ENCODE assay signal across 17 cellular contexts in the genomic region with DNA sequence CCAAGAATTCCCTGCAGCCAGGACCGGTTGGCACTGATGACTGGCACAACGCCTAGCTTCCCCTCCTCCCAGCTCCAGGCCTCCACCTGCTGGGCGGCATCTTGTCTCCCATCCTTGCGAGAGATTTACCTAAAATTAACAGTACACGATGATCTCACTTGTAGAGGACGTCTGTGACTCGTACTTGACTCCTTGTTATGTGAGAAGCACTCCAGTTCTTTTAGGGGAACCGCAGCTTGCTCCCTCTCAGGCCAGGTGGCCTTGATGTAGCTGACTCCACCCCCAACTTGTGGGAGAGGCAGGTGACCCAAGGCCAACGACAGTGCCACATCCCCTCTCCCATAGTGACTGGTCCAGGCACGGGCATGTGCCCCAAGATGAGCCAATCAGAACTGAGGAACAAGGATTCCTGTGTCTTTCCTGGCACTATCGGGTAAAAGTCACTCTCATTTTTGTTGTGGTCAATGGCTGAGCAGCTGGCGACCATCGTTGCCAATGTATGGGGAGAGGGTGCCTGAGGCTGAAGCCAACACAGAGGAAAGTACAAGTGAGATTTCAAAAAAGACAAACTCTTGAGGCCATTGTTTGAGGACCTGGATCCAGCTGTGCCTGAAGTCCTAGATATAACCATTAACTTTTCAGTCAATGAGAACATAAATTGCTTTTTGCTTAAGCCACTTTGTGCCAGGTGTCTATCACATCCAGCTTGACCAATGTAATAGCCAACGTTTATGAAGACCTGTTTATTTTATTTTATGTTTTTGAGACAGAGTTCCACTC.
DNase-seq lines count a peak whose midpoint lies in the region; ATAC-seq and TF ChIP-seq lines count a peak whose summit lies in the region.
"Had no signal": no experiment of that assay in that cellular context is flagged by ENCODE, and none has a peak within 500 bp of the region (broad histone marks: within the 10 kb centered on the region; RNA-seq: fewer than 3 reads in every experiment).

No MANE protein-coding gene starts in this region.

- no peaks in the 10 kb centered on the region for H3K79me2 ChIP-seq in neural progenitor cell (ENCODE audit: low read depth)
- H3K79me2 ChIP-seq: hepatocyte had no signal

- no peak overlapping the region for H3K4me3 Mint-ChIP-seq in neural progenitor cell
- no peak overlapping the region for H3K4me3 Mint-ChIP-seq in natural killer cell treated with Interleukin-12 subunit alpha and Interleukin-12 subunit beta and Interleukin-15 and Interleukin-18, amount 100 ng/mL, for 72 hours
- H3K4me3 Mint-ChIP-seq: activated naive CD4-positive, alpha-beta T cell treated with anti-CD3 and anti-CD28 coated beads, Interleukin-2, amount 50 U/mL, for 24 hours had no signal

- H3K4me1 Mint-ChIP-seq in neural progenitor cell = peaks cover 25% of the 10 kb centered on the region
- H3K4me1 Mint-ChIP-seq in natural killer cell treated with Interleukin-12 subunit alpha and Interleukin-12 subunit beta and Interleukin-15 and Interleukin-18, amount 100 ng/mL, for 72 hours (ENCODE audit: low read depth in 2 of 2) = no peaks in the 10 kb centered on the region
- H3K4me1 Mint-ChIP-seq: activated naive CD4-positive, alpha-beta T cell treated with anti-CD3 and anti-CD28 coated beads, Interleukin-2, amount 50 U/mL, for 24 hours had no signal

- no peaks in the 10 kb centered on the region for H4K20me1 ChIP-seq in neural progenitor cell (ENCODE audit: low read depth)

- peaks cover 1% of the 10 kb centered on the region for H3K36me3 Mint-ChIP-seq in neural progenitor cell
- no peaks in the 10 kb centered on the region for H3K36me3 Mint-ChIP-seq in natural killer cell treated with Interleukin-12 subunit alpha and Interleukin-12 subunit beta and Interleukin-15 and Interleukin-18, amount 100 ng/mL, for 72 hours
- H3K36me3 Mint-ChIP-seq: activated naive CD4-positive, alpha-beta T cell treated with anti-CD3 and anti-CD28 coated beads, Interleukin-2, amount 50 U/mL, for 24 hours had no signal

- H3K4me2 ChIP-seq in neural progenitor cell = no peak overlapping the region
- H3K4me2 ChIP-seq: hepatocyte, smooth muscle cell had no signal

- peaks cover 14% of the 10 kb centered on the region for H3K4me1 ChIP-seq in neural progenitor cell
- H3K4me1 ChIP-seq in BE2C = no peaks in the 10 kb centered on the region
- H3K4me1 ChIP-seq: esophagus muscularis mucosa, lower lobe of right lung had no signal

- no peaks in the 10 kb centered on the region for H3K9me3 ChIP-seq in neural progenitor cell (ENCODE audit: low read depth)
- no peaks in the 10 kb centered on the region for H3K9me3 ChIP-seq in BE2C
- H3K9me3 ChIP-seq: lower lobe of right lung, thoracic aorta had no signal

- H3K27me3 ChIP-seq in neural progenitor cell (no peaks in the 10 kb centered on the region), BE2C (peaks cover 3% of the 10 kb centered on the region; the same call in 1 of the 2 replicates)
- H3K27me3 ChIP-seq: hepatocyte had no signal

- no peaks in the 10 kb centered on the region for H3K36me3 ChIP-seq in neural progenitor cell
- H3K36me3 ChIP-seq in BE2C = peaks cover 3% of the 10 kb centered on the region; the same call in 1 of the 2 replicates
- H3K36me3 ChIP-seq: esophagus muscularis mucosa, lower lobe of right lung, thoracic aorta had no signal

- peaks cover 6% of the 10 kb centered on the region for H3K27me3 Mint-ChIP-seq in neural progenitor cell (ENCODE audit: insufficient read depth, low read depth)
- H3K27me3 Mint-ChIP-seq in natural killer cell treated with Interleukin-12 subunit alpha and Interleukin-12 subunit beta and Interleukin-15 and Interleukin-18, amount 100 ng/mL, for 72 hours = peaks cover 18 to 19% of the 10 kb centered on the region in 2 donors

- no peak overlapping the region for H3K9ac ChIP-seq in neural progenitor cell

- H2AFZ ChIP-seq in neural progenitor cell (replicated peaks) = no peak overlapping the region
- H2AFZ ChIP-seq: hepatocyte had no signal

- no peak overlapping the region for H3K4me3 ChIP-seq in neural progenitor cell
- H3K4me3 ChIP-seq in BE2C (ENCODE audit: low read depth, low read length) = no peak overlapping the region
- H3K4me3 ChIP-seq: esophagus muscularis mucosa, hepatocyte, lower lobe of right lung, smooth muscle cell, thoracic aorta had no signal

- peaks cover 9% of the 10 kb centered on the region for H3F3A ChIP-seq in neural progenitor cell (ENCODE audit: low read depth)

- TF ChIP-seq CTCF in neural progenitor cell (IDR thresholded peaks at IDR 0.05) = peak; percentile 31
- no peak for TF ChIP-seq CTCF in BE2C (IDR thresholded peaks at IDR 0.05; ENCODE audit: low read depth, low read length)

- H3K27ac Mint-ChIP-seq in neural progenitor cell = no peak overlapping the region
- H3K27ac Mint-ChIP-seq in natural killer cell treated with Interleukin-12 subunit alpha and Interleukin-12 subunit beta and Interleukin-15 and Interleukin-18, amount 100 ng/mL, for 72 hours = no peak overlapping the region
- H3K27ac Mint-ChIP-seq: activated naive CD4-positive, alpha-beta T cell treated with anti-CD3 and anti-CD28 coated beads, Interleukin-2, amount 50 U/mL, for 24 hours had no signal

- DNase-seq in DMS 273 (lab: John Stamatoyannopoulos, UW; ENCODE audit: unreplicated experiment) (peak; percentile 66), DMS 273 treated with DMSO at 0.1 percent for 48 hours (lab: John Stamatoyannopoulos, UW) (no peak), NCI-H1694 (lab: John Stamatoyannopoulos, UW) (peak; percentile 48), SHP77 treated with DMSO at 0.1 percent for 48 hours (lab: John Stamatoyannopoulos, UW) (peak; percentile 43), neural progenitor cell (ENCODE audit: low spot score) (peak; percentile 16), BE2C (no peak)
- no peak for DNase-seq in natural killer cell treated with Interleukin-12 subunit alpha and Interleukin-12 subunit beta and Interleukin-15 and Interleukin-18, amount 100 ng/mL, for 72 hours (ENCODE audit: low spot score)
- DNase-seq: 8988T, lower lobe of right lung, T-helper 9 cell had no signal

- H3K27ac ChIP-seq in neural progenitor cell = no peak overlapping the region
- H3K27ac ChIP-seq: esophagus muscularis mucosa, hepatocyte, lower lobe of right lung, thoracic aorta had no signal

- H3K9me3 Mint-ChIP-seq in neural progenitor cell = peaks cover 2% of the 10 kb centered on the region
- H3K9me3 Mint-ChIP-seq in natural killer cell treated with Interleukin-12 subunit alpha and Interleukin-12 subunit beta and Interleukin-15 and Interleukin-18, amount 100 ng/mL, for 72 hours = no peaks in the 10 kb centered on the region
- H3K9me3 Mint-ChIP-seq: activated naive CD4-positive, alpha-beta T cell treated with anti-CD3 and anti-CD28 coated beads, Interleukin-2, amount 50 U/mL, for 24 hours had no signal

- no peak for ATAC-seq in GM21619 (IDR thresholded peaks at IDR 0.05; ENCODE audit: unreplicated experiment)
- no peak for ATAC-seq in natural killer cell treated with Interleukin-12 subunit alpha and Interleukin-12 subunit beta and Interleukin-15 and Interleukin-18, amount 100 ng/mL, for 72 hours
- ATAC-seq: Panc1 had no signal

Comparison
In these comparisons a context has a peak if more than half of its experiments do, and no peak if none do; other contexts are left out.
1. DNase-seq: peak in DMS 273 (single experiment), NCI-H1694 (single experiment), SHP77 treated with DMSO at 0.1 percent for 48 hours (single experiment) and neural progenitor cell (single experiment); none in DMS 273 treated with DMSO at 0.1 percent for 48 hours (single experiment), BE2C (single experiment) and natural killer cell treated with Interleukin-12 subunit alpha and Interleukin-12 subunit beta and Interleukin-15 and Interleukin-18, amount 100 ng/mL, for 72 hours (single experiment).